In genomic region chr7:112202819-112203218, GRCh38 we compare ENCODE assay signal across 1 cellular context.
A peak's percentile ranks its signal among the peaks of the same experiment; 100 is the strongest.
TF ChIP-seq lines count a peak whose summit lies in the region.

No MANE protein-coding gene starts in this region.

TF ChIP-seq in K562, 482 proteins besides CTCF, POLR2A, EP300 and RAD21 (continued from another document):
- TF ChIP-seq CUX1 (CRISPR knock-in tag; IDR thresholded peaks at IDR 0.05) (no peak), SMAD1 (IDR thresholded peaks at IDR 0.05; ENCODE audit: low read depth, low read length, partially characterized antibody) (peak; percentile 61), YY1 (IDR thresholded peaks at IDR 0.05; ENCODE audit: borderline replicate concordance in 1 of 3, control insufficient read depth in 1 of 3, extremely low read depth in 1 of 3, insufficient read depth in 3 of 3, insufficient read length in 1 of 3, insufficient replicate concordance in 2 of 3, low read depth in 1 of 3, low read length in 2 of 3) (no peak), TAL1 (IDR thresholded peaks at IDR 0.05) (no peak), SNRNP70 (optimal IDR thresholded peaks at IDR 0.05; ENCODE audit: low read depth, low read length) (no peak), SPI1 (IDR thresholded peaks at IDR 0.05; ENCODE audit: borderline replicate concordance, low read depth, low read length) (peak; percentile 17; the same call in 1 of the 2 replicates), E2F1 (CRISPR knock-in tag; IDR thresholded peaks at IDR 0.05) (no peak), ZFP36 (IDR thresholded peaks at IDR 0.05; ENCODE audit: low read depth, low read length, partially characterized antibody) (peak; percentile 31)
